2 cellular contexts compared by ENCODE assay signal in the genomic region with DNA sequence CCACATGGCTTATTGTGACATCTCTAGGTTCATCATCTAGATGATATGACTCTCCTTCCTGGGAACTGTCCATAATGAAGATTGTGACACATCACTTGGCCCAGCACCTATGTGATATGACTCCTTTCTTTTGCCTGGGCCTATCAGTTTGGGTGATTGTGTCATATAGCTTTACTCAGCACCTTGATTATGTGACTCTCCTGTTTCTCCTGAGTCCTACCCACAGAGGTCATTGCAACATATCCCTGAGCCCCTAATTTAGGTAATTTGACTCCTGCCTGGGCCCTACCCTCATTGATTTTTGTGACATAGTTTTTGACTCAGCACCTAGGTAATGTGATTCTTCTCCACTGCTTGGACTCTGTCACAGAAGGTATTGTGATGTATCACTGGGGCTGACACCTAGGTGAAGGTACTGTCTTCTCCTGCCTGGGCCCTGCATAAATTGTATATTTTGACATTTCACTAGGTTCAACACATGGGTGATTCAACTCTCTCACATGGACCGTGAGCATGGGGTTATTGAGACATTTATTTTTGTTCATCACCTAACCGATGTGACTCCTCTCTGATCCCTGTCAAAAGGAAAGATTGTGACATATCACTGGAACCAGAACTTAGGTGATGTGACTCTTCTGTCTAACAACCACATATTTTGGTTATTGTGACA.
TF ChIP-seq lines count a peak whose summit lies in the region.

No MANE protein-coding gene starts in this region.

TF ChIP-seq in HCT116, 20 proteins besides CTCF, POLR2A, EP300 and RAD21:
- TF ChIP-seq EZH2 (IDR thresholded peaks at IDR 0.05) = no peak
- peak; percentile 57; the same call in 1 of the 2 replicates for TF ChIP-seq CEBPB (IDR thresholded peaks at IDR 0.05; ENCODE audit: low read depth)
TF ChIP-seq in HCT116: peak in this region for 1.

TF ChIP-seq in K562, 482 proteins besides CTCF, POLR2A, EP300 and RAD21:
- TF ChIP-seq CEBPB (tag; IDR thresholded peaks at IDR 0.05) (peak; percentile 45; the same call in 1 of the 2 replicates), RHOXF2B (CRISPR knock-in tag; conservative IDR thresholded peaks at IDR 0.05) (no peak)
